ENCODE assay signal across 10 cellular contexts in genomic region chr1:117370509-117370908, GRCh38. TPM values are rescaled to one million over a fixed set of nuclear protein-coding genes. Genes with fewer than 3 reads are reported as not detected.
DNase-seq lines count a peak whose midpoint lies in the region; ATAC-seq and TF ChIP-seq lines count a peak whose summit lies in the region.
"Had no signal": no experiment of that assay in that cellular context is flagged by ENCODE, and none has a peak within 500 bp of the region (broad histone marks: within the 10 kb centered on the region; RNA-seq: fewer than 3 reads in every experiment).

No MANE protein-coding gene starts in this region.

- no peaks in the 10 kb centered on the region for H3K27me3 ChIP-seq in right atrium auricular region
- H3K27me3 ChIP-seq in lower lobe of right lung (ENCODE audit: low read depth), result no peaks in the 10 kb centered on the region
- no peaks in the 10 kb centered on the region for H3K27me3 ChIP-seq in aorta (ENCODE audit: control insufficient read depth in 1 of 2, insufficient read depth in 2 of 2, low read length in 1 of 2)

- H3K9me3 ChIP-seq in right atrium auricular region (no peaks in the 10 kb centered on the region), lower lobe of right lung (no peaks in the 10 kb centered on the region), aorta (ENCODE audit: control insufficient read depth, low read length) (no peaks in the 10 kb centered on the region)

- ATAC-seq in Right ventricle myocardium inferior (no peak), lower lobe of right lung (no peak), aorta (ENCODE audit: low FRiP score) (no peak), HG02678 (IDR thresholded peaks at IDR 0.05; ENCODE audit: unreplicated experiment) (no peak), HG03175 (IDR thresholded peaks at IDR 0.05; ENCODE audit: unreplicated experiment) (no peak)
- ATAC-seq: esophagus mucosa had no signal

- in situ Hi-C loops in astrocyte of the cerebellum (cut with HindIII; ENCODE audit: low sequenced_read_pairs), result no loop called here

- no peak for TF ChIP-seq CTCF in right atrium auricular region (IDR thresholded peaks at IDR 0.05)
- no peak for TF ChIP-seq CTCF in astrocyte of the cerebellum (IDR thresholded peaks at IDR 0.05; ENCODE audit: low read depth, low read length, missing control alignments)
- TF ChIP-seq CTCF in lower lobe of right lung (IDR thresholded peaks at IDR 0.05), result no peak

- H3K4me1 ChIP-seq in right atrium auricular region (peaks cover 0 to 52% of the 10 kb centered on the region in 2 donors), lower lobe of right lung (peaks cover 44% of the 10 kb centered on the region), aorta (ENCODE audit: control insufficient read depth in 1 of 2, insufficient read depth in 2 of 2, low read length in 2 of 2) (peaks cover 2 to 8% of the 10 kb centered on the region in 2 donors)

- intact Hi-C loops in Right ventricle myocardium inferior (cut with DNase I) (no loop called here), lower lobe of right lung (cut with DNase I) (no loop called here), aorta (cut with DNase I) (no loop called here)

- H3K36me3 ChIP-seq in right atrium auricular region, result no peaks in the 10 kb centered on the region
- no peaks in the 10 kb centered on the region for H3K36me3 ChIP-seq in lower lobe of right lung
- H3K36me3 ChIP-seq in aorta (ENCODE audit: control insufficient read depth in 1 of 2, insufficient read depth in 2 of 2, low read length in 1 of 2), result no peaks in the 10 kb centered on the region

- peak overlapping the region in 1 of 2 donors; percentile 97 for H3K27ac ChIP-seq in right atrium auricular region
- H3K27ac ChIP-seq in lower lobe of right lung, result no peak overlapping the region
- no peak overlapping the region for H3K27ac ChIP-seq in aorta (ENCODE audit: low read depth in 1 of 2, low read length in 2 of 2)

- DNase-seq in right atrium auricular region (ENCODE audit: low spot score) (no peak), Right ventricle myocardium inferior (ENCODE audit: missing footprints) (no peak), astrocyte of the cerebellum (ENCODE audit: low read depth) (no peak), lower lobe of right lung (no peak), aorta (no peak)
- DNase-seq in stimulated activated CD4-positive, alpha-beta T cell treated with anti-CD3 and anti-CD28 coated beads, Interleukin-15, amount 100 ng/mL, for 24 hours, result no peak
- DNase-seq: retina had no signal

- H3K4me3 ChIP-seq in right atrium auricular region, result peak overlapping the region; percentile 77 to 89
- H3K4me3 ChIP-seq in astrocyte of the cerebellum (ENCODE audit: low read depth, low read length), result peak overlapping the region; percentile 38
- H3K4me3 ChIP-seq in lower lobe of right lung, result peak overlapping the region; percentile 82
- H3K4me3 ChIP-seq in aorta (ENCODE audit: low read length in 2 of 2), result peak overlapping the region; percentile 16 to 35

RNA-seq across cellular contexts. Expression of gene MAN1A2, which starts 3.3 kb away (rescaled TPM):
- 10 to 100 TPM; 26.7 to 52.7 TPM for total RNA-seq in right atrium auricular region
- total RNA-seq in Right ventricle myocardium inferior, result 24.6 TPM
- 39.6 TPM for total RNA-seq in lower lobe of right lung
- 10 to 100 TPM; 47.7 to 50.4 TPM for total RNA-seq in aorta
- 10 to 100 TPM in 1 of 2 donors, 1 to 10 TPM in 1; 6.3 to 11.6 TPM for polyA plus RNA-seq in aorta

Comparison
In these comparisons a context has a peak if more than half of its experiments do, and no peak if none do; other contexts are left out.
1. H3K4me3 ChIP-seq: peak in every context shown above with its lines; median percentile 83 in right atrium auricular region; 82 in lower lobe of right lung; 38 in astrocyte of the cerebellum; 26 in aorta.